ENCODE assay signal across 14 cellular contexts in genomic region chr18:52160652-52161051, GRCh38.
A peak's percentile ranks its signal among the peaks of the same experiment; 100 is the strongest.
DNase-seq lines count a peak whose midpoint lies in the region; ATAC-seq and TF ChIP-seq lines count a peak whose summit lies in the region.
"Had no signal": no experiment of that assay in that cellular context is flagged by ENCODE, and none has a peak within 500 bp of the region (broad histone marks: within the 10 kb centered on the region; RNA-seq: fewer than 3 reads in every experiment).

No MANE protein-coding gene starts in this region.

- no peaks in the 10 kb centered on the region for H3K27me3 ChIP-seq in RWPE2 (ENCODE audit: insufficient read depth, poor library complexity, severe bottlenecking)
- H3K27me3 ChIP-seq in foreskin keratinocyte: no peaks in the 10 kb centered on the region
- H3K27me3 ChIP-seq: cardiac muscle cell had no signal

- peaks cover 7% of the 10 kb centered on the region for H3K9me3 ChIP-seq in RWPE2 (ENCODE audit: severe bottlenecking)

- ATAC-seq in RWPE2 (ENCODE audit: low read depth) (peak; percentile 99), foreskin keratinocyte (peak; percentile 100), HG02678 (IDR thresholded peaks at IDR 0.05; ENCODE audit: unreplicated experiment) (no peak), HG02981 (IDR thresholded peaks at IDR 0.05; ENCODE audit: unreplicated experiment) (no peak)

- no peak for TF ChIP-seq CTCF in RWPE2 (IDR thresholded peaks at IDR 0.05; ENCODE audit: poor library complexity, severe bottlenecking)
- TF ChIP-seq CTCF in foreskin keratinocyte (conservative IDR thresholded peaks at IDR 0.05): no peak

- peaks cover 28% of the 10 kb centered on the region for H3K4me1 ChIP-seq in RWPE2 (ENCODE audit: insufficient read depth, poor library complexity, severe bottlenecking)
- peaks cover 23% of the 10 kb centered on the region for H3K4me1 ChIP-seq in foreskin keratinocyte

- DNase-seq in HT-29 (ENCODE audit: low spot score): peak; percentile 69
- peak; percentile 69 for DNase-seq in RWPE2 (ENCODE audit: low spot score)
- DNase-seq in foreskin keratinocyte: peak; percentile 94 to 98
- DNase-seq in renal cortical epithelial cell (ENCODE audit: low read depth): peak; percentile 84
- DNase-seq in activated T-cell treated with anti-CD3 and anti-CD28 coated beads for 4 hours: no peak
- no peak for DNase-seq in NCI-H146 (lab: John Stamatoyannopoulos, UW)
- DNase-seq: activated CD4-positive, CD25-positive, alpha-beta regulatory T cell; activated gamma-delta T cell treated with Interleukin-2 at 50 U/mL for 16 hours; H7; NCI-H1417; stimulated activated CD4-positive, alpha-beta T cell treated with anti-CD3 and anti-CD28 coated beads, Interleukin-15, amount 100 ng/mL, for 24 hours had no signal

- H3K27ac ChIP-seq in RWPE2 (ENCODE audit: poor library complexity, severe bottlenecking): peak overlapping the region; percentile 89
- H3K27ac ChIP-seq in foreskin keratinocyte: peak overlapping the region; percentile 6
- H3K27ac ChIP-seq: cardiac muscle cell had no signal

- no peak overlapping the region for H3K4me3 ChIP-seq in RWPE2 (ENCODE audit: severe bottlenecking)
- H3K4me3 ChIP-seq: cardiac muscle cell had no signal

- H3K36me3 ChIP-seq in RWPE2 (ENCODE audit: low read depth): 0 out of 2 replicates have a peak, but pooled peaks cover 3% of the 10 kb centered on the region
- H3K36me3 ChIP-seq: cardiac muscle cell had no signal

Comparison
In these comparisons a context has a peak if more than half of its experiments do, and no peak if none do; other contexts are left out.
1. DNase-seq: peak in HT-29 (single experiment), RWPE2 (single experiment), foreskin keratinocyte (2 of 2) and renal cortical epithelial cell (single experiment); none in activated T-cell treated with anti-CD3 and anti-CD28 coated beads for 4 hours (single experiment) and NCI-H146 (single experiment).
2. ATAC-seq: peak in RWPE2 (single experiment) and foreskin keratinocyte (single experiment); none in HG02678 (single experiment) and HG02981 (single experiment).